ENCODE assay signal across 20 cellular contexts in the genomic region with DNA sequence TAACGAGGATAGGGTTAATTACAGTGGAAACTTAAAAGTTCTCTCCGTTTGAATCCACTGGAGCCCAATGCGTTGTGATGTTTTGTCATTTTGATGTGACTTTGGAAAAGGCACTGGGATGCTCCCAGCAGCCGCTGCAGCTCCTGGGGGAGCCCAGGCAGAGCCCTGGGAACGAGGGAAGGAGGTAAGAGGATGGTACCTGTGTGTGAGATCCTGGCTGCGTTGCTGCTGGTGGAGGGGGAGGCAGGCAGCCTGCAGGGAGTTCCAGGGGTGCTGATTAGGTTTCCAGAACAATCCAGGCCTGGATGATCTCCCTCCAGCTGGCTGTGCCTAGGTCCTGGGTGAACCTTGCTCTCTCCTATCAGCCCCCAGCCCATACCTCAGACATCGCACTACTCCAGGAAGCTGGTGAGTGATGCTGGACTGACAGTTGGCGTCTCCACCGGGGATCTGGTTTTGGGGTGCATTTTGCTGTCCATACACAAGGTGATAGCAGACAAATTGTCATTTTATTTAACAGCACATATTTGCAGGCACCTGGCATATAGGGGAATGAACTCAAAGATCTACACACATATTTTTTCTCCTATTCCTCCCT.
"Had no signal": no experiment of that assay in that cellular context is flagged by ENCODE, and none has a peak within 500 bp of the region (broad histone marks: within the 10 kb centered on the region; RNA-seq: fewer than 3 reads in every experiment).

No MANE protein-coding gene starts in this region.

- DNase-seq: effector CD4-positive, alpha-beta T cell; endodermal cell; heart left ventricle; hippocampal formation; left lung; mesendoderm; naive B cell; psoas muscle; sigmoid colon; stimulated activated CD4-positive, alpha-beta T cell treated with anti-CD3 and anti-CD28 coated beads, Interleukin-2, amount 100 ng/mL, for 24 hours; stimulated activated CD4-positive, alpha-beta T cell treated with anti-CD3 and anti-CD28 coated beads, Interleukin-4, amount 100 ng/mL, for 4 hours; stimulated activated naive B cell treated with anti-CD40 and anti-IgM and Interleukin-4, amounts not matched to agents 10 μg/mL and 1 μg/mL and 100 μg/mL, for 72 hours; stimulated activated naive CD8-positive, alpha-beta T cell treated with anti-CD3 and anti-CD28 coated beads, Interleukin-15, amount 100 ng/mL, for 72 hours; testis had no signal

- H3K4me1 ChIP-seq: testis had no signal

- H3K27me3 ChIP-seq: heart left ventricle, left lung, neutrophil, sigmoid colon, testis, tibial nerve had no signal

- H3K27ac Mint-ChIP-seq: endodermal cell; naive B cell; stimulated activated naive B cell treated with anti-CD40 and anti-IgM and Interleukin-4, amounts not matched to agents 10 μg/mL and 1 μg/mL and 100 μg/mL, for 72 hours; stimulated activated naive CD8-positive, alpha-beta T cell treated with anti-CD3 and anti-CD28 coated beads, Interleukin-15, amount 100 ng/mL, for 72 hours had no signal

- H3K4me3 ChIP-seq: coronary artery, heart left ventricle, left lung, lung, psoas muscle, sigmoid colon, skin epidermis, testis, tibial nerve had no signal

- H3K9me3 ChIP-seq: heart left ventricle, left lung, neutrophil, psoas muscle, sigmoid colon, testis, tibial nerve had no signal

- H3K36me3 Mint-ChIP-seq: naive B cell; stimulated activated naive B cell treated with anti-CD40 and anti-IgM and Interleukin-4, amounts not matched to agents 10 μg/mL and 1 μg/mL and 100 μg/mL, for 72 hours had no signal

- ATAC-seq: heart left ventricle; psoas muscle; stimulated activated naive B cell treated with anti-CD40 and anti-IgM and Interleukin-4, amounts not matched to agents 10 μg/mL and 1 μg/mL and 100 μg/mL, for 72 hours; stimulated activated naive CD8-positive, alpha-beta T cell treated with anti-CD3 and anti-CD28 coated beads, Interleukin-15, amount 100 ng/mL, for 72 hours had no signal

- H3K27ac ChIP-seq: coronary artery, heart left ventricle, left lung, neutrophil, psoas muscle, sigmoid colon, testis had no signal

- H3K9me3 Mint-ChIP-seq: endodermal cell; naive B cell; stimulated activated naive B cell treated with anti-CD40 and anti-IgM and Interleukin-4, amounts not matched to agents 10 μg/mL and 1 μg/mL and 100 μg/mL, for 72 hours; stimulated activated naive CD8-positive, alpha-beta T cell treated with anti-CD3 and anti-CD28 coated beads, Interleukin-15, amount 100 ng/mL, for 72 hours had no signal

- H3K4me3 Mint-ChIP-seq: endodermal cell; naive B cell; nephron; stimulated activated naive B cell treated with anti-CD40 and anti-IgM and Interleukin-4, amounts not matched to agents 10 μg/mL and 1 μg/mL and 100 μg/mL, for 72 hours; stimulated activated naive CD8-positive, alpha-beta T cell treated with anti-CD3 and anti-CD28 coated beads, Interleukin-15, amount 100 ng/mL, for 72 hours had no signal

- H3K36me3 ChIP-seq: heart left ventricle, left lung, neutrophil, sigmoid colon, tibial nerve had no signal

- H3K4me1 Mint-ChIP-seq: endodermal cell; naive B cell; stimulated activated naive B cell treated with anti-CD40 and anti-IgM and Interleukin-4, amounts not matched to agents 10 μg/mL and 1 μg/mL and 100 μg/mL, for 72 hours; stimulated activated naive CD8-positive, alpha-beta T cell treated with anti-CD3 and anti-CD28 coated beads, Interleukin-15, amount 100 ng/mL, for 72 hours had no signal
